In genomic region chr3:69848113-69848512, GRCh38 we compare ENCODE assay signal across 23 cellular contexts.
DNase-seq lines count a peak whose midpoint lies in the region; ATAC-seq, FAIRE-seq and TF ChIP-seq lines count a peak whose summit lies in the region.
"Had no signal": no experiment of that assay in that cellular context is flagged by ENCODE, and none has a peak within 500 bp of the region (broad histone marks: within the 10 kb centered on the region; RNA-seq: fewer than 3 reads in every experiment).

No MANE protein-coding gene starts in this region.

- no peak overlapping the region for H2AFZ ChIP-seq in SK-N-SH (ENCODE audit: low read depth)
- no peak overlapping the region for H2AFZ ChIP-seq in astrocyte (ENCODE audit: low read depth, low read length)
- H2AFZ ChIP-seq: PC-9 had no signal

- TF ChIP-seq CTCF in SK-N-SH (IDR thresholded peaks at IDR 0.05) (no peak), astrocyte (IDR thresholded peaks at IDR 0.05; ENCODE audit: insufficient read depth, low read depth, low read length) (no peak), fibroblast of the aortic adventitia (IDR thresholded peaks at IDR 0.05; ENCODE audit: insufficient read depth, low read length) (no peak)

- ATAC-seq in SK-N-SH treated with all-trans-retinoic acid at 6 μM for 48 hours = no peak; the same call in 1 of the 3 replicates
- ATAC-seq in HG03097 (IDR thresholded peaks at IDR 0.05; ENCODE audit: low FRiP score, unreplicated experiment) = no peak
- ATAC-seq: HepG2, K562 had no signal

- H3K79me2 ChIP-seq in SK-N-SH (ENCODE audit: insufficient read depth) (no peaks in the 10 kb centered on the region), astrocyte (ENCODE audit: insufficient read depth, low read length) (no peaks in the 10 kb centered on the region)

- H3K4me3 Mint-ChIP-seq in astrocyte (ENCODE audit: unreplicated experiment) = no peak overlapping the region

- H3K4me3 ChIP-seq in SK-N-SH (ENCODE audit: low read depth in 2 of 2, low read length in 1 of 2) (no peak overlapping the region), astrocyte (ENCODE audit: insufficient read depth, low read depth, low read length) (no peak overlapping the region), fibroblast of the aortic adventitia (ENCODE audit: low read depth, low read length) (no peak overlapping the region), skeletal muscle satellite cell (ENCODE audit: low read length) (no peak overlapping the region), SJCRH30 (no peak overlapping the region)
- H3K4me3 ChIP-seq: K562, PC-9 had no signal

- H3K4me2 ChIP-seq in SK-N-SH (0 out of 2 replicates have a peak overlapping the region, but pooled peaks have one; percentile 9), astrocyte (ENCODE audit: low read length) (no peak overlapping the region), skeletal muscle satellite cell (ENCODE audit: low read length) (peak overlapping the region; percentile 22)
- H3K4me2 ChIP-seq: PC-9 had no signal

- H3K9me3 ChIP-seq in SK-N-SH = no peaks in the 10 kb centered on the region
- no peaks in the 10 kb centered on the region for H3K9me3 ChIP-seq in astrocyte (ENCODE audit: insufficient read depth, low read depth, low read length)
- H3K9me3 ChIP-seq in skeletal muscle satellite cell (replicated peaks; ENCODE audit: low read length) = no peaks in the 10 kb centered on the region
- no peaks in the 10 kb centered on the region for H3K9me3 ChIP-seq in SJCRH30 (replicated peaks)
- H3K9me3 ChIP-seq: BE2C had no signal

- H3K36me3 Mint-ChIP-seq in astrocyte (ENCODE audit: low read depth, unreplicated experiment) = no peaks in the 10 kb centered on the region

- H3K27me3 Mint-ChIP-seq in astrocyte (ENCODE audit: low read depth, unreplicated experiment) = no peaks in the 10 kb centered on the region

- H3K27ac Mint-ChIP-seq in astrocyte (ENCODE audit: unreplicated experiment) = no peak overlapping the region

- no peaks in the 10 kb centered on the region for H4K20me1 ChIP-seq in SK-N-SH (ENCODE audit: insufficient read depth)
- H4K20me1 ChIP-seq in astrocyte (ENCODE audit: insufficient read depth, low read length) = no peaks in the 10 kb centered on the region

- no peak for TF ChIP-seq EP300 in SK-N-SH (IDR thresholded peaks at IDR 0.05; ENCODE audit: borderline replicate concordance in 1 of 2, low read depth in 1 of 2, low read length in 1 of 2)

- no peaks in the 10 kb centered on the region; a peak in 1 of 4 replicates for H3K4me1 ChIP-seq in SK-N-SH (ENCODE audit: control insufficient read depth in 1 of 2, insufficient read depth in 2 of 2, low read depth in 1 of 2, low read length in 1 of 2)
- no peaks in the 10 kb centered on the region for H3K4me1 ChIP-seq in astrocyte (ENCODE audit: insufficient read depth, low read length)
- H3K4me1 ChIP-seq in skeletal muscle satellite cell (ENCODE audit: control insufficient read depth, insufficient read depth, low read length) = no peaks in the 10 kb centered on the region
- H3K4me1 ChIP-seq in SJCRH30 = no peaks in the 10 kb centered on the region
- H3K4me1 ChIP-seq: BE2C had no signal

- DNase-seq in SK-N-SH = no peak
- peak; percentile 14 for DNase-seq in astrocyte (ENCODE audit: low read depth)
- DNase-seq in fibroblast of the aortic adventitia (ENCODE audit: low read depth) = peak; percentile 8
- no peak for DNase-seq in NCI-H2107 treated with DMSO at 0.1 percent for 48 hours (lab: John Stamatoyannopoulos, UW; ENCODE audit: unreplicated experiment)
- no peak for DNase-seq in SJCRH30
- DNase-seq: BE2C, DMS153, Kasumi-1, MV-4-11, NCI-H1105 treated with DMSO at 0.1 percent for 48 hours, NCI-H146, NCI-H1930, NCI-H2227 treated with DMSO at 0.1 percent for 48 hours, NCI-H526 treated with DMSO at 0.1 percent for 48 hours, PC-9, Right ventricle myocardium superior, RPMI8226 had no signal

- H3K9ac ChIP-seq in SK-N-SH (no peak overlapping the region; the same call in 1 of the 2 replicates), astrocyte (ENCODE audit: low read length) (no peak overlapping the region), skeletal muscle satellite cell (ENCODE audit: low read depth, low read length) (no peak overlapping the region)

- no peaks in the 10 kb centered on the region for H3K9me3 Mint-ChIP-seq in astrocyte (ENCODE audit: unreplicated experiment)

- WGBS in SK-N-SH (ENCODE audit: low lambda C conversion rate) = 56% methylated on average over 3 of the region's 3 CpGs

- H3K36me3 ChIP-seq in SK-N-SH (replicated peaks in 1 of 2; ENCODE audit: control insufficient read depth in 1 of 2, insufficient read depth in 2 of 2, low read length in 1 of 2) (no peaks in the 10 kb centered on the region), astrocyte (ENCODE audit: insufficient read depth, low read length) (no peaks in the 10 kb centered on the region), skeletal muscle satellite cell (ENCODE audit: insufficient read depth, low read length) (no peaks in the 10 kb centered on the region), SJCRH30 (no peaks in the 10 kb centered on the region)
- H3K36me3 ChIP-seq: BE2C had no signal

- TF ChIP-seq RAD21 in SK-N-SH (IDR thresholded peaks at IDR 0.05; ENCODE audit: low read length) = no peak

- peak overlapping the region in 1 of 2 experiments; percentile 68; a peak in 2 of 4 replicates for H3K27ac ChIP-seq in SK-N-SH (ENCODE audit: low read depth in 2 of 2, low read length in 1 of 2)
- H3K27ac ChIP-seq in astrocyte (ENCODE audit: low read depth, low read length) = no peak overlapping the region
- H3K27ac ChIP-seq in SJCRH30 = no peak overlapping the region
- H3K27ac ChIP-seq: 22Rv1, PC-9 had no signal

- no peak for FAIRE-seq in astrocyte (lab: Jason Lieb, UNC)
- FAIRE-seq: HepG2, K562 had no signal

- H3K9me2 ChIP-seq in SK-N-SH = no peaks in the 10 kb centered on the region

- H3K27me3 ChIP-seq in SK-N-SH (ENCODE audit: insufficient read depth) (no peaks in the 10 kb centered on the region), astrocyte (ENCODE audit: insufficient read depth, low read length) (no peaks in the 10 kb centered on the region), skeletal muscle satellite cell (ENCODE audit: control insufficient read depth, insufficient read depth, low read length) (no peaks in the 10 kb centered on the region), SJCRH30 (no peaks in the 10 kb centered on the region)
- H3K27me3 ChIP-seq: BE2C had no signal

- CTCF ChIA-PET in SK-N-SH (lab: Yijun Ruan, JAX) = interaction anchor here (0.8 to 1.4 kb wide), 4 partner anchors 8 to 541 kb away, joined by 3 to 5 read pairs (median 4); no protein-coding TSS in a partner anchor

- POLR2A ChIA-PET in SK-N-SH (lab: Yijun Ruan, JAX) = no interaction called here

- H3F3A ChIP-seq in SK-N-SH (replicated peaks; ENCODE audit: insufficient read depth) = peaks cover 5% of the 10 kb centered on the region

- H3K4me1 Mint-ChIP-seq in astrocyte (ENCODE audit: low read depth, unreplicated experiment) = peaks cover 18% of the 10 kb centered on the region

TF ChIP-seq in SK-N-SH, 30 proteins besides CTCF, POLR2A, EP300 and RAD21 (continues in another document):
- TF ChIP-seq JUND (IDR thresholded peaks at IDR 0.05) (peak; percentile 36; the same call in 1 of the 2 replicates), RFX5 (IDR thresholded peaks at IDR 0.05; ENCODE audit: low read length) (no peak), FOSL2 (IDR thresholded peaks at IDR 0.05; ENCODE audit: borderline replicate concordance, low read depth) (peak; percentile 6; the same call in 1 of the 2 replicates), NFIC (IDR thresholded peaks at IDR 0.05; ENCODE audit: borderline replicate concordance) (peak; percentile 43; the same call in 1 of the 2 replicates), TEAD4 (IDR thresholded peaks at IDR 0.05; ENCODE audit: borderline replicate concordance, insufficient read depth) (no peak), TCF12 (IDR thresholded peaks at IDR 0.05) (peak; percentile 39), GABPA (IDR thresholded peaks at IDR 0.05; ENCODE audit: low read depth) (no peak), FOXJ3 (CRISPR knock-in tag; IDR thresholded peaks at IDR 0.05) (no peak), RXRA (IDR thresholded peaks at IDR 0.05; ENCODE audit: borderline replicate concordance, low read depth) (no peak), RCOR1 (IDR thresholded peaks at IDR 0.05; ENCODE audit: low read length) (no peak), SIN3A (IDR thresholded peaks at IDR 0.05; ENCODE audit: borderline replicate concordance, low read depth, low read length) (no peak)

TF ChIP-seq in SK-N-SH treated with all-trans-retinoic acid at 6 μM for 48 hours, 23 proteins besides CTCF, POLR2A, EP300 and RAD21 (continues in another document):
- no peak for TF ChIP-seq TCF4 (CRISPR knock-in tag; IDR thresholded peaks at IDR 0.05; ENCODE audit: borderline replicate concordance)
- TF ChIP-seq ZFP30 (CRISPR knock-in tag; IDR thresholded peaks at IDR 0.05) = no peak
- no peak for TF ChIP-seq POU6F1 (CRISPR knock-in tag; IDR thresholded peaks at IDR 0.05; ENCODE audit: borderline replicate concordance, low read depth)
- no peak for TF ChIP-seq RARB (CRISPR knock-in tag; IDR thresholded peaks at IDR 0.05)
- no peak for TF ChIP-seq ZFP3 (CRISPR knock-in tag; IDR thresholded peaks at IDR 0.05)

Comparison
In these comparisons a context has a peak if more than half of its experiments do, and no peak if none do; other contexts are left out.
1. DNase-seq: peak in astrocyte (single experiment) and fibroblast of the aortic adventitia (single experiment); none in SK-N-SH (single experiment), NCI-H2107 treated with DMSO at 0.1 percent for 48 hours (single experiment) and SJCRH30 (0 of 2).